Comparison of ENCODE assay signal across 10 cellular contexts in genomic region chr7:96219382-96220130, GRCh38.
DNase-seq lines count a peak whose midpoint lies in the region; ATAC-seq, FAIRE-seq and TF ChIP-seq lines count a peak whose summit lies in the region.
"Had no signal": no experiment of that assay in that cellular context is flagged by ENCODE, and none has a peak within 500 bp of the region (broad histone marks: within the 10 kb centered on the region; RNA-seq: fewer than 3 reads in every experiment).

No MANE protein-coding gene starts in this region.

- dilution Hi-C loops in IMR-90 (cut with HindIII; ENCODE audit: low sequenced_read_pairs, unreplicated experiment) = no loop called here

- H3K36me3 ChIP-seq in IMR-90 (ENCODE audit: control insufficient read depth, insufficient read depth, low read length) (no peaks in the 10 kb centered on the region), K562 (ENCODE audit: control insufficient read depth, insufficient read depth, low read length) (no peaks in the 10 kb centered on the region)

- H2BK5ac ChIP-seq in IMR-90 (ENCODE audit: low read depth, low read length, poor library complexity, severe bottlenecking) = no peak overlapping the region

- intact Hi-C loops in IMR-90 (cut with micrococcal nuclease) (no loop called here), K562 (cut with micrococcal nuclease) (loop anchor here (10.0 kb wide), 1 partner anchor 305 kb away; no protein-coding TSS in a partner anchor)

- TF ChIP-seq POLR2A in IMR-90 (IDR thresholded peaks at IDR 0.05; ENCODE audit: low read depth, low read length) (no peak), K562 (conservative IDR thresholded peaks at IDR 0.05) (no peak)

- no peak overlapping the region for H4K8ac ChIP-seq in IMR-90 (ENCODE audit: low read depth in 2 of 2, low read length in 2 of 2)

- H3K27ac ChIP-seq in IMR-90 (ENCODE audit: insufficient read depth, low read length) (no peak overlapping the region), K562 (ENCODE audit: extremely low read depth, low read depth, low read length) (peak overlapping the region; percentile 49; the same call in 1 of the 3 replicates)

- POLR2A ChIA-PET in IMR-90 (lab: Charles Lee; ENCODE audit: unreplicated experiment) (no interaction called here), K562 (lab: Yijun Ruan, JAX) (interaction anchor here (1.6 kb wide), 1 partner anchor 14 kb away, joined by 5 read pairs; no protein-coding TSS in a partner anchor)

- CTCF ChIA-PET in IMR-90 (lab: Yijun Ruan, JAX) (interaction anchor here (0.8 kb wide), 1 partner anchor 16 kb away, joined by 3 read pairs; no protein-coding TSS in a partner anchor), K562 (lab: Yijun Ruan, JAX; ENCODE audit: low intra/inter-chr PET ratio) (no interaction called here)

- H4K20me1 ChIP-seq in IMR-90 (ENCODE audit: insufficient read depth, low read length) = no peaks in the 10 kb centered on the region
- no peaks in the 10 kb centered on the region for H4K20me1 ChIP-seq in K562 (replicated peaks; ENCODE audit: control insufficient read depth, insufficient read depth, low read length)

- no peak overlapping the region for H2BK20ac ChIP-seq in IMR-90 (ENCODE audit: low read depth, low read length)

- H4K91ac ChIP-seq in IMR-90 (ENCODE audit: insufficient read depth, low read depth, low read length) = no peak overlapping the region

- TF ChIP-seq CTCF in IMR-90 (conservative IDR thresholded peaks at IDR 0.05; ENCODE audit: low read depth, low read length) (no peak), K562 (IDR thresholded peaks at IDR 0.05 in 2 of 3, conservative IDR thresholded peaks at IDR 0.05 in 1 of 3; ENCODE audit: insufficient read depth in 2 of 3, low read depth in 1 of 3, low read length in 3 of 3) (no peak)

- ATAC-seq in IMR-90 (ENCODE audit: low read depth) = peak; percentile 73
- ATAC-seq in K562 = peak; percentile 36
- no peak for ATAC-seq in GM21447 (IDR thresholded peaks at IDR 0.05; ENCODE audit: unreplicated experiment)
- ATAC-seq: activated naive CD4-positive, alpha-beta T cell treated with anti-CD3 and anti-CD28 coated beads, Interleukin-2, amount 50 U/mL, for 72 hours had no signal

- H3K27me3 ChIP-seq in IMR-90 (ENCODE audit: control insufficient read depth, insufficient read depth, low read length) (no peaks in the 10 kb centered on the region), K562 (ENCODE audit: control insufficient read depth in 2 of 2, insufficient read depth in 2 of 2, low read length in 2 of 2) (no peaks in the 10 kb centered on the region)

- H3K4me1 ChIP-seq in IMR-90 (ENCODE audit: control insufficient read depth, insufficient read depth, low read length) = no peaks in the 10 kb centered on the region
- peaks cover 0 to 14% of the 10 kb centered on the region in 2 experiments; a peak in 4 of 5 replicates for H3K4me1 ChIP-seq in K562 (replicated peaks in 1 of 2; ENCODE audit: control insufficient read depth in 2 of 2, insufficient read depth in 2 of 2, low read length in 2 of 2)

- no peak overlapping the region for H3K56ac ChIP-seq in IMR-90 (ENCODE audit: extremely low read depth, insufficient read depth, low read length)

- no peak overlapping the region for H2BK15ac ChIP-seq in IMR-90 (ENCODE audit: low read depth, low read length)

- no peak overlapping the region for H2AK5ac ChIP-seq in IMR-90 (ENCODE audit: low read depth, low read length)

- H4K5ac ChIP-seq in IMR-90 (ENCODE audit: low read depth, low read length) = no peak overlapping the region

- no peak overlapping the region for H2AK9ac ChIP-seq in IMR-90 (replicated peaks; ENCODE audit: low read depth, low read length, poor library complexity)

- BruUV-seq in IMR-90 (replicated peaks; lab: Mats Ljungman, UMichigan) (no TSS peak), K562 (replicated peaks; lab: Mats Ljungman, UMichigan) (no TSS peak)

- no peak overlapping the region; the same call in 1 of the 2 replicates for H3K4me2 ChIP-seq in IMR-90 (ENCODE audit: low read depth, low read length)
- H3K4me2 ChIP-seq in K562 (ENCODE audit: insufficient read depth, low read length) = no peak overlapping the region

- H3K14ac ChIP-seq in IMR-90 (replicated peaks; ENCODE audit: low read depth, low read length) = no peak overlapping the region; the same call in 1 of the 2 replicates

- no peak overlapping the region for H3K23ac ChIP-seq in IMR-90 (ENCODE audit: low read depth, low read length)

- H3K9me1 ChIP-seq in IMR-90 (ENCODE audit: insufficient read depth, low read length) = no peaks in the 10 kb centered on the region
- H3K9me1 ChIP-seq in K562 (ENCODE audit: control insufficient read depth, insufficient read depth, low read length) = no peaks in the 10 kb centered on the region

- no peak overlapping the region for H2BK120ac ChIP-seq in IMR-90 (ENCODE audit: low read depth, low read length)

- H3K79me1 ChIP-seq in IMR-90 (ENCODE audit: low read depth in 1 of 2, low read length in 2 of 2) = peaks cover 0 to 6% of the 10 kb centered on the region in 2 experiments; a peak in 1 of 4 replicates

- H3K9ac ChIP-seq in IMR-90 (ENCODE audit: low read depth, low read length) (no peak overlapping the region), K562 (ENCODE audit: insufficient read depth in 1 of 2, low read depth in 2 of 2, low read length in 2 of 2) (no peak overlapping the region)

- H3K79me2 ChIP-seq in K562 (ENCODE audit: control insufficient read depth, insufficient read depth, low read length) = peaks cover 21% of the 10 kb centered on the region; the same call in 2 of the 3 replicates

- H3K18ac ChIP-seq in IMR-90 (ENCODE audit: low read depth, low read length) = no peak overlapping the region

- DNase-seq in ACHN = peak; percentile 80
- DNase-seq in IMR-90 = peak; percentile 60
- no peak for DNase-seq in K562 (ENCODE audit: extremely low read depth in 1 of 4, low spot score in 3 of 4)
- DNase-seq in iPS-NIHi11 (ENCODE audit: low spot score) = peak; percentile 31
- DNase-seq in KBM-7 = no peak
- DNase-seq in activated CD4-positive, alpha-beta T cell treated with anti-CD3 and anti-CD28 coated beads for 1 hour = no peak
- no peak for DNase-seq in superior temporal gyrus (ENCODE audit: extremely low spot score)
- DNase-seq: activated CD4-positive, alpha-beta T cell treated with anti-CD3 and anti-CD28 coated beads, Interleukin-2, amount 50 U/mL, for 4 hours had no signal

- no peak for TF ChIP-seq RAD21 in IMR-90 (IDR thresholded peaks at IDR 0.05; ENCODE audit: low read length)
- no peak for TF ChIP-seq RAD21 in K562 (CRISPR knock-in tag; conservative IDR thresholded peaks at IDR 0.05 in 1 of 2, IDR thresholded peaks at IDR 0.05 in 1 of 2)

- no CpG with 5 or more reads among the region's 1 CpG for WGBS in IMR-90 (ENCODE audit: extremely low coverage in 2 of 2, insufficient read length in 1 of 2), 2 experiments
- WGBS in K562 (ENCODE audit: insufficient coverage, low coverage, missing lambda C conversion rate) = 100% methylated on average over 1 of the region's 1 CpG

- in situ Hi-C loops in ACHN (cut with HindIII; ENCODE audit: low pct_ligation_motif_present, low pct_unique_long_range_greater_than_20kb, low sequenced_read_pairs) (no loop called here), IMR-90 (cut with MboI; ENCODE audit: low sequenced_read_pairs) (no loop called here), K562 (cut with MboI) (no loop called here), KBM-7 (cut with MboI; ENCODE audit: low pct_unique_long_range_greater_than_20kb, low sequenced_read_pairs) (no loop called here)

- H2AFZ ChIP-seq in IMR-90 (replicated peaks; ENCODE audit: low read length, poor library complexity) = no peak overlapping the region
- H2AFZ ChIP-seq in K562 (ENCODE audit: low read depth, low read length) = no peak overlapping the region

- H3K4ac ChIP-seq in IMR-90 (ENCODE audit: low read depth, low read length) = no peak overlapping the region

- no peak overlapping the region for H3K4me3 ChIP-seq in IMR-90 (ENCODE audit: insufficient read depth, low read depth, low read length)
- no peak overlapping the region for H3K4me3 ChIP-seq in K562

- TF ChIP-seq EP300 in K562 (IDR thresholded peaks at IDR 0.05; ENCODE audit: low read length) = no peak

- FAIRE-seq in K562 (lab: Jason Lieb, UNC) = no peak

- no peaks in the 10 kb centered on the region for H3K9me3 ChIP-seq in IMR-90 (ENCODE audit: control insufficient read depth, insufficient read depth, low read length)
- H3K9me3 ChIP-seq in K562 (replicated peaks; ENCODE audit: control insufficient read depth, insufficient read depth, low read depth, low read length) = no peaks in the 10 kb centered on the region

TF ChIP-seq in IMR-90, 13 proteins besides CTCF, POLR2A, EP300 and RAD21 (continues in another document):
- TF ChIP-seq MAZ (IDR thresholded peaks at IDR 0.05; ENCODE audit: borderline replicate concordance, low read depth, low read length) (no peak), RFX5 (IDR thresholded peaks at IDR 0.05; ENCODE audit: low read depth, low read length) (no peak), MXI1 (IDR thresholded peaks at IDR 0.05; ENCODE audit: borderline replicate concordance, low read depth, low read length) (no peak), CEBPB (IDR thresholded peaks at IDR 0.05; ENCODE audit: low read depth, low read length) (no peak)
- TF ChIP-seq, protein P1, sequence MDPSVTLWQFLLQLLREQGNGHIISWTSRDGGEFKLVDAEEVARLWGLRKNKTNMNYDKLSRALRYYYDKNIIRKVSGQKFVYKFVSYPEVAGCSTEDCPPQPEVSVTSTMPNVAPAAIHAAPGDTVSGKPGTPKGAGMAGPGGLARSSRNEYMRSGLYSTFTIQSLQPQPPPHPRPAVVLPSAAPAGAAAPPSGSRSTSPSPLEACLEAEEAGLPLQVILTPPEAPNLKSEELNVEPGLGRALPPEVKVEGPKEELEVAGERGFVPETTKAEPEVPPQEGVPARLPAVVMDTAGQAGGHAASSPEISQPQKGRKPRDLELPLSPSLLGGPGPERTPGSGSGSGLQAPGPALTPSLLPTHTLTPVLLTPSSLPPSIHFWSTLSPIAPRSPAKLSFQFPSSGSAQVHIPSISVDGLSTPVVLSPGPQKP (IDR thresholded peaks at IDR 0.05; ENCODE audit: borderline replicate concordance, low read depth, low read length) = no peak

TF ChIP-seq in K562, 482 proteins besides CTCF, POLR2A, EP300 and RAD21:
- peak; percentile 6 for TF ChIP-seq MEIS2 (IDR thresholded peaks at IDR 0.05; ENCODE audit: partially characterized antibody)
- TF ChIP-seq, protein P2, sequence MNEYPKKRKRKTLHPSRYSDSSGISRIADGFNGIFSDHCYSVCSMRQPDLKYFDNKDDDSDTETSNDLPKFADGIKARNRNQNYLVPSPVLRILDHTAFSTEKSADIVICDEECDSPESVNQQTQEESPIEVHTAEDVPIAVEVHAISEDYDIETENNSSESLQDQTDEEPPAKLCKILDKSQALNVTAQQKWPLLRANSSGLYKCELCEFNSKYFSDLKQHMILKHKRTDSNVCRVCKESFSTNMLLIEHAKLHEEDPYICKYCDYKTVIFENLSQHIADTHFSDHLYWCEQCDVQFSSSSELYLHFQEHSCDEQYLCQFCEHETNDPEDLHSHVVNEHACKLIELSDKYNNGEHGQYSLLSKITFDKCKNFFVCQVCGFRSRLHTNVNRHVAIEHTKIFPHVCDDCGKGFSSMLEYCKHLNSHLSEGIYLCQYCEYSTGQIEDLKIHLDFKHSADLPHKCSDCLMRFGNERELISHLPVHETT (CRISPR knock-in tag; conservative IDR thresholded peaks at IDR 0.05 in 1 of 2, IDR thresholded peaks at IDR 0.05 in 1 of 2) = no peak

Comparison
In these comparisons a context has a peak if more than half of its experiments do, and no peak if none do; other contexts are left out.
1. DNase-seq: peak in ACHN (single experiment), IMR-90 (single experiment) and iPS-NIHi11 (single experiment); none in K562 (0 of 4), KBM-7 (single experiment), activated CD4-positive, alpha-beta T cell treated with anti-CD3 and anti-CD28 coated beads for 1 hour (single experiment) and superior temporal gyrus (single experiment).